In the genomic region with DNA sequence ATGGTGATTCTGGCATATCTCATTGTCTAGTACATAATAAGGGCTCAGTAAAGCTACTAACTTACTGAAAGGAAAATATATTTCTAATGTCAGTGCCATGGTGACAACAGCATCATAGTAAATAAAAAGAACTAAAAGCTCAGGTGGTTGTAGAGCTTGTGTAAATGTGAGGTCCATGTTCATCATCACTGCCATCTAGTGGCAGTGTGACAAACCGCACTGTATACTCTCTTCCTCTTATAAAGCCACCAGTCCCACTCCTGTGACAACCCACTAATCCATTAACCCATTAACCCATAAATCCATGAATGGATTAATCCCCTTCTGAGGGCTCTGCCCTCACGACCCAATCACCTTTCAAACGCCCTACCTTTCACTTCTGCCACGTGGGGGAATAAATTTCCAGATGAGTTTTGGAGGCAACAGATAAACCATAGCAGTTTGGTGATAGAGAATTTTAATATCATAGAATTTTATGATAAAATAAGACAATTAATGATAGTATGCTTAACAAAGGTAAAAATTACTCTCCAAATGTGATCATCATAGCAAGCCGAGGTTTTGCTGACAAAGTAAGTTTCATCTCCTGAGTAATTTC, we compare ENCODE assay signal across 8 cellular contexts.
DNase-seq lines count a peak whose midpoint lies in the region; ATAC-seq and TF ChIP-seq lines count a peak whose summit lies in the region.

No MANE protein-coding gene starts in this region.

- H3K4me3 Mint-ChIP-seq in CD4-positive, alpha-beta memory T cell: no peak overlapping the region
- no peak overlapping the region for H3K4me3 Mint-ChIP-seq in naive B cell

- no peaks in the 10 kb centered on the region for H3K4me1 ChIP-seq in CD4-positive, alpha-beta memory T cell (ENCODE audit: insufficient read depth, low read length)

- peak in 4 of 5 donors; percentile 17 to 35 (median 22) for DNase-seq in CD4-positive, alpha-beta memory T cell
- DNase-seq in NCI-H1930 (lab: John Stamatoyannopoulos, UW) (peak; percentile 41 to 57), naive B cell (peak; percentile 6), NCI-H128 (lab: John Stamatoyannopoulos, UW; ENCODE audit: unreplicated experiment) (no peak)

- CTCF ChIA-PET in CD4-positive, alpha-beta memory T cell (lab: Charles Lee; ENCODE audit: partially characterized antibody): interaction anchor here (0.6 to 1.7 kb wide), 8 partner anchors 10 to 1542 kb away, joined by 3 to 9 read pairs (median 3); no protein-coding TSS in a partner anchor

- POLR2A ChIA-PET in CD4-positive, alpha-beta memory T cell (lab: Charles Lee; ENCODE audit: partially characterized antibody): no interaction called here

- ATAC-seq in GM18861 (IDR thresholded peaks at IDR 0.05; ENCODE audit: unreplicated experiment) (peak; percentile 92), HG02981 (IDR thresholded peaks at IDR 0.05; ENCODE audit: unreplicated experiment) (peak; percentile 91), esophagus mucosa (peak; percentile 76), naive B cell (ENCODE audit: low read depth in 2 of 2) (peak; percentile 40 to 75)

- TF ChIP-seq CTCF in VCaP (conservative IDR thresholded peaks at IDR 0.05): peak; percentile 91

- H3K27ac ChIP-seq in CD4-positive, alpha-beta memory T cell (ENCODE audit: low read depth, low read length): no peak overlapping the region
- H3K27ac ChIP-seq in VCaP: no peak overlapping the region

- H3K27ac Mint-ChIP-seq in CD4-positive, alpha-beta memory T cell: no peak overlapping the region
- no peak overlapping the region for H3K27ac Mint-ChIP-seq in naive B cell

- no peak overlapping the region for H3K4me3 ChIP-seq in CD4-positive, alpha-beta memory T cell (ENCODE audit: low read length in 2 of 2)

- no peaks in the 10 kb centered on the region for H3K4me1 Mint-ChIP-seq in CD4-positive, alpha-beta memory T cell
- no peaks in the 10 kb centered on the region for H3K4me1 Mint-ChIP-seq in naive B cell

- no peaks in the 10 kb centered on the region for H3K27me3 ChIP-seq in CD4-positive, alpha-beta memory T cell (ENCODE audit: insufficient read depth, low read length)

- H3K36me3 Mint-ChIP-seq in CD4-positive, alpha-beta memory T cell: no peaks in the 10 kb centered on the region
- no peaks in the 10 kb centered on the region for H3K36me3 Mint-ChIP-seq in naive B cell

- H3K36me3 ChIP-seq in CD4-positive, alpha-beta memory T cell (ENCODE audit: insufficient read depth, low read length): no peaks in the 10 kb centered on the region

- H3K9me3 ChIP-seq in CD4-positive, alpha-beta memory T cell (ENCODE audit: control insufficient read depth in 1 of 2, low read length in 2 of 2): no peaks in the 10 kb centered on the region

- peaks cover 0 to 3% (median 0%) of the 10 kb centered on the region in 8 donors for H3K9me3 Mint-ChIP-seq in CD4-positive, alpha-beta memory T cell
- H3K9me3 Mint-ChIP-seq in naive B cell: peaks cover 0 to 11% (median under 1%) of the 10 kb centered on the region in 7 donors

- intact Hi-C loops in CD4-positive, alpha-beta memory T cell (cut with micrococcal nuclease): no loop called here

- H3K27me3 Mint-ChIP-seq in CD4-positive, alpha-beta memory T cell: peaks cover 6 to 12% of the 10 kb centered on the region in 2 donors
- H3K27me3 Mint-ChIP-seq in naive B cell: peaks cover 0 to 16% (median 10%) of the 10 kb centered on the region in 3 donors
